Comparison of ENCODE assay signal across 8 cellular contexts in the genomic region with DNA sequence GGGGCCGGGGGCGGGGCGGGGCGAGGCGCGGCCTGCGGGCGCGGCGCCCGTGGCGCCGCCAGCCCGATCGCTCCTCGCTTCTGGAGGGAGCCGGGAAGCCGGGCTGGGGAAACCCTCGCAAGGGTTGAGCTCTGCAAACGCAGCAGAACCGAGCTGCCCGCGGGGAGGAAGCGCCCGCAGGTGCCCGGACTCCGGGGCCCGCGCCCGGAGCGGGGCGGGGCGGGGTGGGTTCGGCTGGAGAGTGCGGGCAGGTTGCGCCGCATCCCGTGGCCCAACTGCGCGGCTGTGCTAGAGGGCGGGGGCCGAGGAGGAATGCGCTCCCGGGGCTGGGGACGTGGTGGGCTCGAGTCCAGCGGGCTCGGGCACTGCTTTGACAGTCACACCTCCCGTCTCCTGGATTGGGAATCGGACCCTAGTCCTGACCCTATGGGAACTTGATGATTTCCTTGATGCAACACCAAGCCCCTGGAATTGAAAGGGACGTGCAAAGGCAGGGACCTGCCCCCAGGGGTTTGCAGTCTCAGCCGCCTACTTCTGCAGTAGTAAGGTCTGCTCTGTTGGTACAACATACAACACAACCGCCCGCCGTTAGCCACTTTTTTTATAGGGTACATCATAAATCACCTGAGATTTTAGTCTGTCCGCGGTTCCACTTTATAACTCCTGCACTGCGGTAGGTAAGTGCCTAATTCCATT. TPM values are rescaled to one million over a fixed set of nuclear protein-coding genes. Genes with fewer than 3 reads are reported as not detected.
DNase-seq lines count a peak whose midpoint lies in the region; ATAC-seq, FAIRE-seq and TF ChIP-seq lines count a peak whose summit lies in the region.

No MANE protein-coding gene starts in this region.

- H3K27ac ChIP-seq in A549, result peak overlapping the region; percentile 99 to 100
- H3K27ac ChIP-seq in PC-9, result no peak overlapping the region
- H3K27ac ChIP-seq in aorta (ENCODE audit: low read depth in 1 of 2, low read length in 2 of 2), result peak overlapping the region; percentile 88 to 97

- FAIRE-seq in A549 (lab: Jason Lieb, UNC), result no peak

- CTCF ChIA-PET in A549 (lab: Yijun Ruan, JAX), result interaction anchor here (0.9 to 3.2 kb wide), 7 partner anchors 9 to 91 kb away, joined by 3 to 15 read pairs (median 8); no protein-coding TSS in a partner anchor
- CTCF ChIA-PET in PC-9 (lab: Charles Lee), result no interaction called here

- peak overlapping the region; percentile 87 for H3K4me3 Mint-ChIP-seq in activated naive CD4-positive, alpha-beta T cell treated with anti-CD3 and anti-CD28 coated beads, Interleukin-2, amount 50 U/mL, for 24 hours

- H3K79me2 ChIP-seq in PC-9 (ENCODE audit: low read depth), result no peaks in the 10 kb centered on the region

- H3K4me2 ChIP-seq in A549, result peak overlapping the region; percentile 88
- peak overlapping the region; percentile 80 for H3K4me2 ChIP-seq in PC-9

- BruUV-seq in PC-9 (replicated peaks; lab: Mats Ljungman, UMichigan), result no TSS peak

- peaks cover 17% of the 10 kb centered on the region; the same call in 1 of the 2 replicates for H3F3A ChIP-seq in PC-9 (ENCODE audit: insufficient read depth, low read depth)

- H3K27me3 Mint-ChIP-seq in activated naive CD4-positive, alpha-beta T cell treated with anti-CD3 and anti-CD28 coated beads, Interleukin-2, amount 50 U/mL, for 24 hours, result no peaks in the 10 kb centered on the region

- no peaks in the 10 kb centered on the region for H3K9me3 ChIP-seq in A549
- H3K9me3 ChIP-seq in PC-9 (ENCODE audit: insufficient read depth, low read depth), result peaks cover 2% of the 10 kb centered on the region; the same call in 1 of the 2 replicates
- H3K9me3 ChIP-seq in aorta (ENCODE audit: control insufficient read depth, low read length), result no peaks in the 10 kb centered on the region

- POLR2A ChIA-PET in A549 (lab: Yijun Ruan, JAX) (interaction anchor here (1.2 to 2.2 kb wide), 2 partner anchors 10 to 42 kb away, joined by 4 to 7 read pairs; no protein-coding TSS in a partner anchor), PC-9 (lab: Charles Lee; ENCODE audit: unreplicated experiment) (interaction anchor here (0.7 to 0.8 kb wide), 3 partner anchors 9 to 98 kb away, joined by 4 to 12 read pairs (median 4); no protein-coding TSS in a partner anchor)

- no peaks in the 10 kb centered on the region for H3K9me2 ChIP-seq in PC-9 (ENCODE audit: insufficient read depth)

- peak; percentile 45 to 74 for DNase-seq in A549 (ENCODE audit: low read depth in 1 of 2, low spot score in 1 of 2)
- peak in 1 of 2 experiments; percentile 35 for DNase-seq in PC-9
- peak; percentile 85 for DNase-seq in Right ventricle myocardium inferior (ENCODE audit: missing footprints)
- peak; percentile 44 for DNase-seq in occipital lobe (lab: John Stamatoyannopoulos, UW)
- DNase-seq in aorta, result peak; percentile 88 to 90

- H3K36me3 ChIP-seq in PC-9 (ENCODE audit: low read depth) (no peaks in the 10 kb centered on the region), aorta (ENCODE audit: control insufficient read depth in 1 of 2, insufficient read depth in 2 of 2, low read length in 1 of 2) (peaks cover 2% of the 10 kb centered on the region in 2 donors)

- TF ChIP-seq EP300 in A549 (IDR thresholded peaks at IDR 0.05), result no peak

- H3K27ac Mint-ChIP-seq in activated naive CD4-positive, alpha-beta T cell treated with anti-CD3 and anti-CD28 coated beads, Interleukin-2, amount 50 U/mL, for 24 hours, result peak overlapping the region; percentile 91

- ATAC-seq in A549 (peak; percentile 82), GM18511 (IDR thresholded peaks at IDR 0.05; ENCODE audit: unreplicated experiment) (peak; percentile 61), HG02973 (IDR thresholded peaks at IDR 0.05; ENCODE audit: unreplicated experiment) (peak; percentile 36), Right ventricle myocardium inferior (peak; percentile 82), aorta (ENCODE audit: low FRiP score) (peak; percentile 87)

- TF ChIP-seq CTCF in A549 (IDR thresholded peaks at IDR 0.05) (no peak), PC-9 (conservative IDR thresholded peaks at IDR 0.05) (no peak)

- H2AFZ ChIP-seq in PC-9, result peak overlapping the region; percentile 87

- peaks cover 19% of the 10 kb centered on the region for H3K36me3 Mint-ChIP-seq in activated naive CD4-positive, alpha-beta T cell treated with anti-CD3 and anti-CD28 coated beads, Interleukin-2, amount 50 U/mL, for 24 hours

- H4K20me1 ChIP-seq in PC-9 (ENCODE audit: insufficient read depth), result no peaks in the 10 kb centered on the region

- 9% methylated on average over 26 of the region's 58 CpGs for WGBS in A549 (ENCODE audit: missing lambda C conversion rate)
- WGBS in aorta, 2 donors, result 1% methylated on average over 32 to 58 of the region's 58 CpGs

- intact Hi-C loops in PC-9 (cut with micrococcal nuclease; ENCODE audit: unreplicated experiment), result loop anchor here (5.0 kb wide), 2 partner anchors 35 to 50 kb away; a partner anchor contains a TSS
- intact Hi-C loops in Right ventricle myocardium inferior (cut with DNase I), result loop anchor here (2.0 kb wide), 2 partner anchors 34 to 40 kb away; a partner anchor contains a TSS
- intact Hi-C loops in aorta (cut with DNase I), result loop anchor here in 1 of 2 donors (1.0 to 5.0 kb wide), 3 partner anchors 34 to 50 kb away; a partner anchor contains a TSS

- H3K4me3 ChIP-seq in A549 (peak overlapping the region; percentile 66), PC-9 (peak overlapping the region; percentile 61; the same call in 1 of the 2 replicates), aorta (ENCODE audit: low read length in 2 of 2) (peak overlapping the region; percentile 92 to 96)

- H3K4me1 ChIP-seq in A549 (peaks cover 84% of the 10 kb centered on the region), PC-9 (replicated peaks; ENCODE audit: insufficient read depth) (no peaks in the 10 kb centered on the region; the same call in none of the 2 replicates), aorta (ENCODE audit: control insufficient read depth in 1 of 2, insufficient read depth in 2 of 2, low read length in 2 of 2) (peaks cover 0 to 6% of the 10 kb centered on the region in 2 donors)

- TF ChIP-seq POLR2A in A549 (IDR thresholded peaks at IDR 0.05; ENCODE audit: low read length), result no peak

- no peak for TF ChIP-seq RAD21 in A549 (conservative IDR thresholded peaks at IDR 0.05 in 1 of 2, IDR thresholded peaks at IDR 0.05 in 1 of 2)

- peaks cover 54% of the 10 kb centered on the region for H3K4me1 Mint-ChIP-seq in activated naive CD4-positive, alpha-beta T cell treated with anti-CD3 and anti-CD28 coated beads, Interleukin-2, amount 50 U/mL, for 24 hours

- H3K9me3 Mint-ChIP-seq in activated naive CD4-positive, alpha-beta T cell treated with anti-CD3 and anti-CD28 coated beads, Interleukin-2, amount 50 U/mL, for 24 hours, result no peaks in the 10 kb centered on the region

- H3K27me3 ChIP-seq in PC-9 (ENCODE audit: insufficient read depth, low read depth) (0 out of 2 replicates have a peak, but pooled peaks cover 5% of the 10 kb centered on the region), aorta (ENCODE audit: control insufficient read depth in 1 of 2, insufficient read depth in 2 of 2, low read length in 1 of 2) (no peaks in the 10 kb centered on the region)

TF ChIP-seq in A549, 52 proteins besides CTCF, POLR2A, EP300 and RAD21:
- TF ChIP-seq KDM5A (IDR thresholded peaks at IDR 0.05), result no peak
- peak in 1 of 2 experiments; percentile 12; a peak in 3 of 5 replicates for TF ChIP-seq JUN (IDR thresholded peaks at IDR 0.05)
- 0 out of 2 replicates have a peak, but pooled peaks have one; percentile 11 for TF ChIP-seq TFCP2L1 (CRISPR knock-in tag; IDR thresholded peaks at IDR 0.05)
- TF ChIP-seq FOSL2 (IDR thresholded peaks at IDR 0.05), result no peak
- no peak for TF ChIP-seq FOSL2 (CRISPR knock-in tag; IDR thresholded peaks at IDR 0.05)
- TF ChIP-seq, protein P1, sequence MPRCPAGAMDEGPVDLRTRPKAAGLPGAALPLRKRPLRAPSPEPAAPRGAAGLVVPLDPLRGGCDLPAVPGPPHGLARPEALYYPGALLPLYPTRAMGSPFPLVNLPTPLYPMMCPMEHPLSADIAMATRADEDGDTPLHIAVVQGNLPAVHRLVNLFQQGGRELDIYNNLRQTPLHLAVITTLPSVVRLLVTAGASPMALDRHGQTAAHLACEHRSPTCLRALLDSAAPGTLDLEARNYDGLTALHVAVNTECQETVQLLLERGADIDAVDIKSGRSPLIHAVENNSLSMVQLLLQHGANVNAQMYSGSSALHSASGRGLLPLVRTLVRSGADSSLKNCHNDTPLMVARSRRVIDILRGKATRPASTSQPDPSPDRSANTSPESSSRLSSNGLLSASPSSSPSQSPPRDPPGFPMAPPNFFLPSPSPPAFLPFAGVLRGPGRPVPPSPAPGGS (IDR thresholded peaks at IDR 0.05), result 0 out of 3 replicates have a peak, but pooled peaks have one; percentile 0
- no peak for TF ChIP-seq KDM1A (IDR thresholded peaks at IDR 0.05; ENCODE audit: low read depth)
TF ChIP-seq in A549: peak in this region for 3.

RNA-seq across cellular contexts. Expression of a gene that starts 34.3 kb away (rescaled TPM):
- polyA plus RNA-seq in A549 (2011; rRNA removed), result 110 and 141 TPM in 2 replicates
- 17.2 and 20.9 TPM in 2 replicates for polyA plus RNA-seq in A549 (2012; cell fraction: cytosol; rRNA removed)
- polyA plus RNA-seq in A549 (2012; cell fraction: nucleus; rRNA removed), result 16.5 and 23.0 TPM in 2 replicates
- 70.5 to 80.7 TPM (median 72.0 TPM) in 3 replicates for polyA plus RNA-seq in A549 (2017; fragmentation: RNase III; extraction: RNeasy Plus Mini Kit Qiagen cat#74134 plus additional on column Dnase treatment)
- polyA minus RNA-seq in A549 (2011; rRNA and poly(A)+ RNA removed), result 205 and 220 TPM in 2 replicates
- 18.5 and 21.8 TPM in 2 replicates for total RNA-seq in PC-9 (2021)
- total RNA-seq in Right ventricle myocardium inferior, result 102 TPM
- total RNA-seq in occipital lobe, result 182 TPM
- 100 to 1,000 TPM; 132 to 139 TPM for total RNA-seq in aorta
- polyA plus RNA-seq in aorta, result 10 to 100 TPM; 21.2 to 35.8 TPM

Comparison
In these comparisons a context has a peak if more than half of its experiments do, and no peak if none do; other contexts are left out.
1. ATAC-seq: peak in every context shown above with its lines; median percentile 87 in aorta; 82 in A549; 82 in Right ventricle myocardium inferior; 61 in GM18511; 36 in HG02973.